ENCODE assay signal across 1 cellular context in genomic region chr14:35808658-35809563, GRCh38.
TF ChIP-seq lines count a peak whose summit lies in the region.

TSS of gene RALGAPA1 (minus strand) at chr14:35809295. CDS start at chr14:35808835, 460 bp downstream.

TF ChIP-seq in HepG2, 621 proteins besides CTCF, POLR2A, EP300 and RAD21 (continued from another document and continues in another):
- TF ChIP-seq ZNF710 (CRISPR knock-in tag; IDR thresholded peaks at IDR 0.05; ENCODE audit: borderline replicate concordance) (peak; percentile 82; the same call in 1 of the 2 replicates), KLF16 (CRISPR knock-in tag; IDR thresholded peaks at IDR 0.05) (peak in 1 of 2 experiments; percentile 83; a peak in 2 of 4 replicates), MXD1 (CRISPR knock-in tag; IDR thresholded peaks at IDR 0.05) (peak; percentile 57), ZNF281 (CRISPR knock-in tag; IDR thresholded peaks at IDR 0.05; ENCODE audit: borderline replicate concordance) (peak; percentile 47; the same call in 1 of the 2 replicates), ZNF816 (CRISPR knock-in tag; IDR thresholded peaks at IDR 0.05; ENCODE audit: borderline replicate concordance) (peak; percentile 47; the same call in 1 of the 2 replicates), ATF7 (IDR thresholded peaks at IDR 0.05) (peak; percentile 94), ATF7 (CRISPR knock-in tag; IDR thresholded peaks at IDR 0.05) (peak; percentile 97), ESRRA (CRISPR knock-in tag; IDR thresholded peaks at IDR 0.05; ENCODE audit: low read depth) (peak; percentile 40; the same call in 1 of the 2 replicates), ZBTB21 (CRISPR knock-in tag; IDR thresholded peaks at IDR 0.05) (peak; percentile 100), LBX2 (CRISPR knock-in tag; IDR thresholded peaks at IDR 0.05; ENCODE audit: borderline replicate concordance) (peak; percentile 87; the same call in 1 of the 2 replicates), BCL6 (CRISPR knock-in tag; IDR thresholded peaks at IDR 0.05) (peak; percentile 61; the same call in 1 of the 2 replicates), SKIL (CRISPR knock-in tag; IDR thresholded peaks at IDR 0.05; ENCODE audit: borderline replicate concordance) (peak; percentile 63), HMGXB4 (CRISPR knock-in tag; IDR thresholded peaks at IDR 0.05; ENCODE audit: borderline replicate concordance in 1 of 2, low read depth in 1 of 2) (peak; percentile 100), ZNF687 (CRISPR knock-in tag; IDR thresholded peaks at IDR 0.05) (peak; percentile 97), GABPB1 (CRISPR knock-in tag; IDR thresholded peaks at IDR 0.05) (peak; percentile 87), GMEB1 (CRISPR knock-in tag; IDR thresholded peaks at IDR 0.05; ENCODE audit: borderline replicate concordance) (peak; percentile 29; the same call in 1 of the 2 replicates), ZNF441 (CRISPR knock-in tag; IDR thresholded peaks at IDR 0.05; ENCODE audit: borderline replicate concordance) (peak; percentile 89), TMF1 (CRISPR knock-in tag; IDR thresholded peaks at IDR 0.05; ENCODE audit: low read depth) (peak; percentile 90), YEATS2 (CRISPR knock-in tag; IDR thresholded peaks at IDR 0.05; ENCODE audit: borderline replicate concordance) (peak; percentile 67; the same call in 1 of the 2 replicates), CREB1 (IDR thresholded peaks at IDR 0.05) (peak; percentile 99), CREB1 (CRISPR knock-in tag; IDR thresholded peaks at IDR 0.05) (peak; percentile 98; the same call in 1 of the 2 replicates), ETV6 (CRISPR knock-in tag; conservative IDR thresholded peaks at IDR 0.05) (peak; percentile 74), HIVEP1 (CRISPR knock-in tag; IDR thresholded peaks at IDR 0.05) (peak; percentile 7; the same call in 1 of the 2 replicates), ZNF550 (CRISPR knock-in tag; IDR thresholded peaks at IDR 0.05; ENCODE audit: borderline replicate concordance) (peak; percentile 88), ZFP41 (CRISPR knock-in tag; IDR thresholded peaks at IDR 0.05; ENCODE audit: borderline replicate concordance) (0 out of 2 replicates have a peak, but pooled peaks have one; percentile 54), ZNF670 (CRISPR knock-in tag; IDR thresholded peaks at IDR 0.05; ENCODE audit: borderline replicate concordance) (peak; percentile 84; the same call in 1 of the 2 replicates), ZNF44 (CRISPR knock-in tag; IDR thresholded peaks at IDR 0.05) (peak; percentile 88; the same call in 1 of the 2 replicates), ZNF878 (CRISPR knock-in tag; IDR thresholded peaks at IDR 0.05) (0 out of 2 replicates have a peak, but pooled peaks have one; percentile 15), HINFP (CRISPR knock-in tag; IDR thresholded peaks at IDR 0.05; ENCODE audit: low read depth) (peak; percentile 96)
